8 cellular contexts compared by ENCODE assay signal in genomic region chr1:22452401-22452963, GRCh38. TPM values are rescaled to one million over a fixed set of nuclear protein-coding genes. Genes with fewer than 3 reads are reported as not detected.
DNase-seq lines count a peak whose midpoint lies in the region; ATAC-seq and TF ChIP-seq lines count a peak whose summit lies in the region.

No MANE protein-coding gene starts in this region.

- H3K4me1 ChIP-seq in adipocyte (ENCODE audit: control insufficient read depth, insufficient read depth, low read length): peaks cover 21% of the 10 kb centered on the region
- peaks cover 71% of the 10 kb centered on the region for H3K4me1 ChIP-seq in left ventricle myocardium inferior

- H3K4me3 ChIP-seq in adipocyte (ENCODE audit: low read length) (peak overlapping the region; percentile 90), left ventricle myocardium inferior (peak overlapping the region; percentile 84)

- H3K4me1 Mint-ChIP-seq in progenitor cell of endocrine pancreas (ENCODE audit: low read depth): peaks cover 38% of the 10 kb centered on the region

- H3K27me3 ChIP-seq in adipocyte (replicated peaks; ENCODE audit: control insufficient read depth, insufficient read depth, low read length) (no peaks in the 10 kb centered on the region), left ventricle myocardium inferior (ENCODE audit: low read depth) (no peaks in the 10 kb centered on the region)

- H3K27me3 Mint-ChIP-seq in progenitor cell of endocrine pancreas: no peaks in the 10 kb centered on the region

- H3K4me3 Mint-ChIP-seq in progenitor cell of endocrine pancreas (ENCODE audit: low read depth): peak overlapping the region; percentile 89

- ATAC-seq in HG02623 (IDR thresholded peaks at IDR 0.05; ENCODE audit: unreplicated experiment): peak; percentile 26

- H3K27ac ChIP-seq in left ventricle myocardium inferior (replicated peaks): peak overlapping the region; percentile 95

- intact Hi-C loops in left ventricle myocardium inferior (cut with micrococcal nuclease): no loop called here

- peak overlapping the region; percentile 92 for H3K9ac ChIP-seq in adipocyte (ENCODE audit: low read length)

- H3K9me3 ChIP-seq in adipocyte (ENCODE audit: control insufficient read depth, low read length) (no peaks in the 10 kb centered on the region), left ventricle myocardium inferior (replicated peaks) (no peaks in the 10 kb centered on the region)

- no peaks in the 10 kb centered on the region for H3K36me3 Mint-ChIP-seq in progenitor cell of endocrine pancreas (ENCODE audit: insufficient read depth)

- H3K27ac Mint-ChIP-seq in progenitor cell of endocrine pancreas: peak overlapping the region; percentile 94

- H3K36me3 ChIP-seq in adipocyte (ENCODE audit: control insufficient read depth, insufficient read depth, low read length, severe bottlenecking) (no peaks in the 10 kb centered on the region), left ventricle myocardium inferior (no peaks in the 10 kb centered on the region)

- H3K9me3 Mint-ChIP-seq in progenitor cell of endocrine pancreas (ENCODE audit: low read depth): no peaks in the 10 kb centered on the region

- TF ChIP-seq CTCF in left ventricle myocardium inferior (IDR thresholded peaks at IDR 0.05; ENCODE audit: borderline replicate concordance) (no peak), progenitor cell of endocrine pancreas (IDR thresholded peaks at IDR 0.05; ENCODE audit: unreplicated experiment) (no peak)

- DNase-seq in stimulated activated CD4-positive, alpha-beta T cell treated with anti-CD3 and anti-CD28 coated beads, Interleukin-4, amount 100 ng/mL, for 1 hour: peak; percentile 7
- DNase-seq in stimulated activated CD4-positive, alpha-beta T cell treated with anti-CD3 and anti-CD28 coated beads, Interleukin-4, amount 100 ng/mL, for 4 hours: no peak
- DNase-seq in NCI-H2029 (lab: John Stamatoyannopoulos, UW) (peak; percentile 19), adipocyte (ENCODE audit: low read depth) (peak; percentile 82), left ventricle myocardium inferior (peak; percentile 25), progenitor cell of endocrine pancreas (ENCODE audit: low spot score, unreplicated experiment) (no peak), activated gamma-delta T cell (lab: John Stamatoyannopoulos, UW) (no peak)

RNA-seq across cellular contexts. Expression of gene ZBTB40, which starts 0.8 kb away (rescaled TPM):
- total RNA-seq in left ventricle myocardium inferior (17.9 TPM), progenitor cell of endocrine pancreas (39.4 and 40.9 TPM in 2 replicates)

Comparison
In these comparisons a context has a peak if more than half of its experiments do, and no peak if none do; other contexts are left out.
1. DNase-seq: peak in stimulated activated CD4-positive, alpha-beta T cell treated with anti-CD3 and anti-CD28 coated beads, Interleukin-4, amount 100 ng/mL, for 1 hour (single experiment), NCI-H2029 (single experiment), adipocyte (single experiment) and left ventricle myocardium inferior (single experiment); none in stimulated activated CD4-positive, alpha-beta T cell treated with anti-CD3 and anti-CD28 coated beads, Interleukin-4, amount 100 ng/mL, for 4 hours (0 of 2), progenitor cell of endocrine pancreas (single experiment) and activated gamma-delta T cell (single experiment).